Comparison of ENCODE assay signal across 14 cellular contexts in genomic region chr2:181203412-181203811, GRCh38.
DNase-seq lines count a peak whose midpoint lies in the region; ATAC-seq and TF ChIP-seq lines count a peak whose summit lies in the region.
"Had no signal": no experiment of that assay in that cellular context is flagged by ENCODE, and none has a peak within 500 bp of the region (broad histone marks: within the 10 kb centered on the region; RNA-seq: fewer than 3 reads in every experiment).

No MANE protein-coding gene starts in this region.

- H3K4me3 Mint-ChIP-seq in activated CD4-positive, alpha-beta T cell treated with anti-CD3 and anti-CD28 coated beads, Interleukin-2, amount 10 ng/mL, durations not matched to agents 7 days and 5 days, result no peak overlapping the region
- H3K4me3 Mint-ChIP-seq: stimulated activated naive CD8-positive, alpha-beta T cell treated with anti-CD3 and anti-CD28 coated beads, Interleukin-15, amount 100 ng/mL, for 72 hours had no signal

- no peaks in the 10 kb centered on the region for H3K27me3 Mint-ChIP-seq in activated CD4-positive, alpha-beta T cell treated with anti-CD3 and anti-CD28 coated beads, Interleukin-2, amount 10 ng/mL, durations not matched to agents 7 days and 5 days
- H3K27me3 Mint-ChIP-seq: stimulated activated naive CD8-positive, alpha-beta T cell treated with anti-CD3 and anti-CD28 coated beads, Interleukin-15, amount 100 ng/mL, for 72 hours had no signal

- H3K9me3 Mint-ChIP-seq in activated CD4-positive, alpha-beta T cell treated with anti-CD3 and anti-CD28 coated beads, Interleukin-2, amount 10 ng/mL, durations not matched to agents 7 days and 5 days, result peaks cover 61% of the 10 kb centered on the region

- H3K4me3 ChIP-seq in osteoblast (ENCODE audit: insufficient read depth, low read length) (no peak overlapping the region), right cardiac atrium (ENCODE audit: low read length) (no peak overlapping the region)

- no peak for TF ChIP-seq CTCF in osteoblast (IDR thresholded peaks at IDR 0.05; ENCODE audit: extremely low read depth, low read depth, low read length)

- no peaks in the 10 kb centered on the region for H3K27me3 ChIP-seq in osteoblast (ENCODE audit: insufficient read depth, low read length)
- H3K27me3 ChIP-seq in right cardiac atrium (ENCODE audit: control insufficient read depth, insufficient read depth), result no peaks in the 10 kb centered on the region

- H3K27ac Mint-ChIP-seq in activated CD4-positive, alpha-beta T cell treated with anti-CD3 and anti-CD28 coated beads, Interleukin-2, amount 10 ng/mL, durations not matched to agents 7 days and 5 days, result no peak overlapping the region

- H3K36me3 ChIP-seq in osteoblast (ENCODE audit: insufficient read depth, low read length), result no peaks in the 10 kb centered on the region

- H3K4me1 Mint-ChIP-seq in activated CD4-positive, alpha-beta T cell treated with anti-CD3 and anti-CD28 coated beads, Interleukin-2, amount 10 ng/mL, durations not matched to agents 7 days and 5 days, result peaks cover 19% of the 10 kb centered on the region

- POLR2A ChIA-PET in activated CD4-positive, alpha-beta T cell treated with anti-CD3 and anti-CD28 coated beads, Interleukin-2, amount 10 ng/mL, durations not matched to agents 7 days and 5 days (lab: Charles Lee), result no interaction called here

- CTCF ChIA-PET in activated CD4-positive, alpha-beta T cell treated with anti-CD3 and anti-CD28 coated beads, Interleukin-2, amount 10 ng/mL, durations not matched to agents 7 days and 5 days (lab: Charles Lee), result interaction anchor here (0.6 to 1.0 kb wide), 4 partner anchors 8 to 115 kb away, joined by 3 read pairs; no protein-coding TSS in a partner anchor

- peak overlapping the region; percentile 7 for H3K4me2 ChIP-seq in osteoblast (ENCODE audit: insufficient read depth, low read length)

- no peak overlapping the region for H2AFZ ChIP-seq in osteoblast (ENCODE audit: low read length)

- intact Hi-C loops in right cardiac atrium (cut with DNase I), result no loop called here

- no peaks in the 10 kb centered on the region for H4K20me1 ChIP-seq in osteoblast (ENCODE audit: insufficient read depth, low read length)

- no peak overlapping the region for H3K27ac ChIP-seq in osteoblast (ENCODE audit: low read depth, low read length)
- H3K27ac ChIP-seq in right cardiac atrium (ENCODE audit: low read length), result no peak overlapping the region

- H3K9me3 ChIP-seq in osteoblast (ENCODE audit: low read depth, low read length) (no peaks in the 10 kb centered on the region), right cardiac atrium (ENCODE audit: control insufficient read depth, low read length) (no peaks in the 10 kb centered on the region)

- ATAC-seq in right cardiac atrium, result no peak
- ATAC-seq: stimulated activated naive CD8-positive, alpha-beta T cell treated with anti-CD3 and anti-CD28 coated beads, Interleukin-15, amount 100 ng/mL, for 72 hours had no signal

- no peaks in the 10 kb centered on the region for H3K79me2 ChIP-seq in osteoblast (ENCODE audit: insufficient read depth, low read length)

- DNase-seq in ELR (ENCODE audit: low read depth) (peak; percentile 95), RKO (ENCODE audit: low spot score) (peak; percentile 59), fibroblast of gingiva (ENCODE audit: low read depth) (peak; percentile 38), osteoblast (ENCODE audit: insufficient read length, low spot score, missing footprints) (peak; percentile 41), right cardiac atrium (no peak)
- DNase-seq in activated CD4-positive, alpha-beta T cell treated with anti-CD3 and anti-CD28 coated beads, Interleukin-2, amount 10 ng/mL, durations not matched to agents 7 days and 5 days, result no peak
- no peak for DNase-seq in stimulated activated CD4-positive, alpha-beta T cell treated with anti-CD3 and anti-CD28 coated beads, Interleukin-2, amount 100 ng/mL, for 48 hours
- DNase-seq in activated effector memory CD4-positive, alpha-beta T cell treated with Interleukin-2 at 50 U/mL for 16 hours, result no peak
- DNase-seq: activated CD4-positive, alpha-beta T cell treated with anti-CD3 and anti-CD28 coated beads for 4 hours; activated naive CD4-positive, alpha-beta T cell; DMS79 treated with DMSO at 0.1 percent for 48 hours; Karpas-422; stimulated activated CD4-positive, alpha-beta T cell treated with anti-CD3 and anti-CD28 coated beads, Interleukin-1b, Interleukin-23, amount 100 ng/mL, for 48 hours; stimulated activated naive CD8-positive, alpha-beta T cell treated with anti-CD3 and anti-CD28 coated beads, Interleukin-15, amount 100 ng/mL, for 72 hours had no signal

- peaks cover 64% of the 10 kb centered on the region for H3K36me3 Mint-ChIP-seq in activated CD4-positive, alpha-beta T cell treated with anti-CD3 and anti-CD28 coated beads, Interleukin-2, amount 10 ng/mL, durations not matched to agents 7 days and 5 days (ENCODE audit: low read depth)

- H3K4me1 ChIP-seq in osteoblast (ENCODE audit: insufficient read depth, low read length) (peaks cover 13% of the 10 kb centered on the region), right cardiac atrium (ENCODE audit: control insufficient read depth, insufficient read depth, low read length) (no peaks in the 10 kb centered on the region)

Comparison
In these comparisons a context has a peak if more than half of its experiments do, and no peak if none do; other contexts are left out.
1. DNase-seq: peak in ELR (single experiment), RKO (single experiment), fibroblast of gingiva (single experiment) and osteoblast (single experiment); none in activated CD4-positive, alpha-beta T cell treated with anti-CD3 and anti-CD28 coated beads, Interleukin-2, amount 10 ng/mL, durations not matched to agents 7 days and 5 days (single experiment), stimulated activated CD4-positive, alpha-beta T cell treated with anti-CD3 and anti-CD28 coated beads, Interleukin-2, amount 100 ng/mL, for 48 hours (0 of 2), right cardiac atrium (0 of 3) and activated effector memory CD4-positive, alpha-beta T cell treated with Interleukin-2 at 50 U/mL for 16 hours (single experiment).